17 cellular contexts compared by ENCODE assay signal in genomic region chr5:150045512-150045911, GRCh38. TPM values are rescaled to one million over a fixed set of nuclear protein-coding genes. Genes with fewer than 3 reads are reported as not detected.
A peak's percentile ranks its signal among the peaks of the same experiment; 100 is the strongest.
DNase-seq lines count a peak whose midpoint lies in the region; ATAC-seq, FAIRE-seq and TF ChIP-seq lines count a peak whose summit lies in the region.
"Had no signal": no experiment of that assay in that cellular context is flagged by ENCODE, and none has a peak within 500 bp of the region (broad histone marks: within the 10 kb centered on the region; RNA-seq: fewer than 3 reads in every experiment).

No MANE protein-coding gene starts in this region.

- H3K4me3 ChIP-seq in keratinocyte (ENCODE audit: control insufficient read depth in 2 of 3, extremely low read depth in 1 of 3, insufficient read depth in 2 of 3, low read depth in 1 of 3, low read length in 3 of 3), result no peak overlapping the region
- H3K4me3 ChIP-seq: Peyer's patch, thyroid gland had no signal

- peak; percentile 38 for DNase-seq in NK-92 treated with Interleukin-12 subunit alpha and Interleukin-12 subunit beta, amount 100 ng/mL, for 24 hours (lab: John Stamatoyannopoulos, UW)
- DNase-seq in NK-92 (lab: John Stamatoyannopoulos, UW; ENCODE audit: unreplicated experiment) (no peak), RWPE1 (ENCODE audit: low spot score) (no peak), keratinocyte (ENCODE audit: low read depth, low spot score) (no peak), occipital lobe (lab: John Stamatoyannopoulos, UW) (no peak)
- no peak for DNase-seq in stimulated activated CD4-positive, alpha-beta T cell treated with anti-CD3 and anti-CD28 coated beads, Interleukin-4, amount 100 ng/mL, for 4 hours
- DNase-seq: ACHN; activated CD4-positive, CD25-positive, alpha-beta regulatory T cell treated with anti-CD3 and anti-CD28 coated beads, Interleukin-2, amount 50 U/mL, for 72 hours; activated T-cell treated with anti-CD3 and anti-CD28 coated beads, Interleukin-2, amount 50 U/mL, for 48 hours; NCI-H1092 treated with DMSO at 0.1 percent for 48 hours; NCI-H226; stimulated activated CD4-positive, alpha-beta T cell treated with anti-CD3 and anti-CD28 coated beads, Interleukin-4, amount 100 ng/mL, for 1 hour; thyroid gland had no signal

- POLR2A ChIA-PET in RWPE1 (lab: Yijun Ruan, JAX; ENCODE audit: low non-redundant PET), result interaction anchor here (0.8 kb wide), 1 partner anchor 45 kb away, joined by 3 read pairs; the partner anchor contains the start of gene TIGD6

- H3K36me3 ChIP-seq in keratinocyte (ENCODE audit: control insufficient read depth in 2 of 2, extremely low read depth in 1 of 2, insufficient read depth in 2 of 2, low read length in 2 of 2), result peaks cover 52 to 64% of the 10 kb centered on the region in 2 experiments

- H3K9ac ChIP-seq in keratinocyte (ENCODE audit: control insufficient read depth, extremely low read depth, insufficient read depth, low read length), result no peak overlapping the region

- peaks cover 32% of the 10 kb centered on the region for H3K4me1 ChIP-seq in keratinocyte (ENCODE audit: control insufficient read depth, extremely low read depth, insufficient read depth, low read length)
- H3K4me1 ChIP-seq: thyroid gland had no signal

- H3K4me2 ChIP-seq in keratinocyte (ENCODE audit: control insufficient read depth, extremely low read depth, insufficient read depth, low read depth, low read length), result no peak overlapping the region

- TF ChIP-seq CTCF in GM12872 (IDR thresholded peaks at IDR 0.05; ENCODE audit: insufficient read depth, low read depth, low read length) (peak; percentile 41; the same call in 2 of the 3 replicates), RWPE1 (conservative IDR thresholded peaks at IDR 0.05; ENCODE audit: low read depth) (no peak), keratinocyte (optimal IDR thresholded peaks at IDR 0.05 in 1 of 3, IDR thresholded peaks at IDR 0.05 in 1 of 3, conservative IDR thresholded peaks at IDR 0.05 in 1 of 3; ENCODE audit: extremely low read depth in 1 of 3, insufficient read depth in 2 of 3, low read length in 3 of 3) (peak in 2 of 3 experiments; percentile 14 to 22)

- FAIRE-seq in keratinocyte (lab: Jason Lieb, UNC), result no peak

- CTCF ChIA-PET in RWPE1 (lab: Yijun Ruan, JAX), result interaction anchor here (0.6 to 1.6 kb wide), 2 partner anchors 83 to 173 kb away, joined by 3 to 4 read pairs; no protein-coding TSS in a partner anchor

- peaks cover 6% of the 10 kb centered on the region for H3K79me2 ChIP-seq in keratinocyte (ENCODE audit: control insufficient read depth, insufficient read depth, low read length)

- H3K9me3 ChIP-seq in keratinocyte (ENCODE audit: control insufficient read depth, low read depth, low read length), result no peaks in the 10 kb centered on the region
- H3K9me3 ChIP-seq: neutrophil, Peyer's patch, thyroid gland had no signal

- H3K27ac ChIP-seq in RWPE1 (0 out of 2 replicates have a peak overlapping the region, but pooled peaks have one; percentile 1), keratinocyte (ENCODE audit: control insufficient read depth, insufficient read depth, low read length) (no peak overlapping the region)
- H3K27ac ChIP-seq: neutrophil, Peyer's patch, thyroid gland had no signal

- H4K20me1 ChIP-seq in keratinocyte (ENCODE audit: control insufficient read depth, extremely low read depth, insufficient read depth, low read length), result no peaks in the 10 kb centered on the region

- no peaks in the 10 kb centered on the region for H3K9me1 ChIP-seq in keratinocyte (ENCODE audit: control insufficient read depth, extremely low read depth, insufficient read depth, low read length)

- H3K27me3 ChIP-seq in keratinocyte (ENCODE audit: control insufficient read depth, extremely low read depth, insufficient read depth, low read length), result no peaks in the 10 kb centered on the region
- H3K27me3 ChIP-seq: neutrophil, Peyer's patch, thyroid gland had no signal

- ATAC-seq in HG03135 (IDR thresholded peaks at IDR 0.05; ENCODE audit: unreplicated experiment), result no peak

- dilution Hi-C loops in keratinocyte (cut with MboI; ENCODE audit: extremely low pct_ligation_motif_present, low sequenced_read_pairs), result no loop called here

- H2AFZ ChIP-seq in keratinocyte (ENCODE audit: control insufficient read depth, low read length), result no peak overlapping the region

RNA-seq across cellular contexts. Expression of gene CSF1R, which starts 40.8 kb away (rescaled TPM):
- 0.21 TPM in 1 of 3 replicates, not detected in the others for polyA plus RNA-seq in keratinocyte
- 0.09 TPM for polyA plus RNA-seq in keratinocyte (2011; ENCODE audit: low read depth)
- 0.03 and 0.10 TPM in 2 replicates for polyA plus RNA-seq in keratinocyte (2011; cell fraction: cytosol; rRNA removed)
- 0.10 and 0.13 TPM in 2 replicates for polyA plus RNA-seq in keratinocyte (2011; cell fraction: nucleus; rRNA removed)
- polyA plus RNA-seq in keratinocyte (2012; ENCODE audit: low replicate concordance), result 0.08 TPM in 1 of 2 replicates, not detected in the other
- polyA minus RNA-seq in keratinocyte, result 0.10 to 0.32 TPM in 2 of 3 replicates, not detected in the other
- not detected for polyA minus RNA-seq in keratinocyte (2011; cell fraction: cytosol; rRNA and poly(A)+ RNA removed)
- not detected in 2 replicates for polyA minus RNA-seq in keratinocyte (2011; cell fraction: nucleus; rRNA and poly(A)+ RNA removed)
- 8.3 TPM for total RNA-seq in occipital lobe

RNA-seq across cellular contexts. Expression of gene HMGXB3, which starts 45.0 kb away (rescaled TPM):
- polyA plus RNA-seq in keratinocyte, result 37.8 to 39.4 TPM (median 38.6 TPM) in 3 replicates
- polyA plus RNA-seq in keratinocyte (2011; ENCODE audit: low read depth), result 19.4 TPM
- 29.2 and 29.7 TPM in 2 replicates for polyA plus RNA-seq in keratinocyte (2011; cell fraction: cytosol; rRNA removed)
- polyA plus RNA-seq in keratinocyte (2011; cell fraction: nucleus; rRNA removed), result 89.4 and 108 TPM in 2 replicates
- 16.1 and 27.2 TPM in 2 replicates for polyA plus RNA-seq in keratinocyte (2012; ENCODE audit: low replicate concordance)
- polyA minus RNA-seq in keratinocyte, result 64.6 to 78.4 TPM (median 68.0 TPM) in 3 replicates
- 41.6 TPM for polyA minus RNA-seq in keratinocyte (2011; cell fraction: cytosol; rRNA and poly(A)+ RNA removed)
- polyA minus RNA-seq in keratinocyte (2011; cell fraction: nucleus; rRNA and poly(A)+ RNA removed), result 56.6 and 84.9 TPM in 2 replicates
- 19.8 TPM for total RNA-seq in occipital lobe

RNA-seq across cellular contexts. Expression of gene TIGD6, which starts 45.1 kb away (rescaled TPM):
- 3.9 to 4.1 TPM (median 4.1 TPM) in 3 replicates for polyA plus RNA-seq in keratinocyte
- 1.5 TPM for polyA plus RNA-seq in keratinocyte (2011; ENCODE audit: low read depth)
- 3.1 and 4.7 TPM in 2 replicates for polyA plus RNA-seq in keratinocyte (2011; cell fraction: cytosol; rRNA removed)
- polyA plus RNA-seq in keratinocyte (2011; cell fraction: nucleus; rRNA removed), result 4.1 and 5.3 TPM in 2 replicates
- 3.0 and 3.2 TPM in 2 replicates for polyA plus RNA-seq in keratinocyte (2012; ENCODE audit: low replicate concordance)
- polyA minus RNA-seq in keratinocyte, result 6.5 to 10.5 TPM (median 8.9 TPM) in 3 replicates
- 3.8 TPM for polyA minus RNA-seq in keratinocyte (2011; cell fraction: cytosol; rRNA and poly(A)+ RNA removed)
- 2.2 and 5.0 TPM in 2 replicates for polyA minus RNA-seq in keratinocyte (2011; cell fraction: nucleus; rRNA and poly(A)+ RNA removed)
- total RNA-seq in occipital lobe, result 5.1 TPM
